Comparison of ENCODE assay signal across 17 cellular contexts in the genomic region with DNA sequence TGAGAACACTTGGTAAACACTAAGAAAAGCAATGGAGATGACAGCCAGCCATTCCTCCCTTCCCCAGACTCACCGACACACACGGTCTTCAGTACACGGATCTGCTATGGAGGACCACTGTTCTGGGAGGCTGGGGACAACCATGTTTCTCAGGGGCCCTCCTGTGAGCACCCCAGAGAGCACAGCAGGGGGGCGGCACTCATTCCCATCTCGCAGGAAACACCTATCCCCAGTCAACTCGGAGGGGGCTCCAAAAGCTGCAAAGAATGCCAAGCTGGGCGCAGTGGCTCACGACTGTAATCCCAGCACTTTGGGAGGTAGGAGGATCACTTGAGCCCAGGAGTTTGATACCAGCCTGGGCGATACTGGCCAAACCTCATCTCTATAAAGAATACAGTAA.
A peak's percentile ranks its signal among the peaks of the same experiment; 100 is the strongest.
DNase-seq lines count a peak whose midpoint lies in the region; ATAC-seq and TF ChIP-seq lines count a peak whose summit lies in the region.
"Had no signal": no experiment of that assay in that cellular context is flagged by ENCODE, and none has a peak within 500 bp of the region (broad histone marks: within the 10 kb centered on the region; RNA-seq: fewer than 3 reads in every experiment).

No MANE protein-coding gene starts in this region.

- H3K36me3 ChIP-seq in right atrium auricular region (peaks cover 74% of the 10 kb centered on the region), Panc1 (ENCODE audit: control insufficient read depth, insufficient read depth, low read length) (peaks cover 6% of the 10 kb centered on the region)

- no peaks in the 10 kb centered on the region for H3K27me3 ChIP-seq in right atrium auricular region
- H3K27me3 ChIP-seq in Panc1 (ENCODE audit: control insufficient read depth, insufficient read depth, low read length), result no peaks in the 10 kb centered on the region

- peaks cover 13% of the 10 kb centered on the region for H3K36me3 Mint-ChIP-seq in glutamatergic neuron (ENCODE audit: unreplicated experiment)
- H3K36me3 Mint-ChIP-seq in stimulated activated effector memory CD8-positive, alpha-beta T cell treated with anti-CD3 and anti-CD28 coated beads, Interleukin-12 subunit alpha, Interleukin-12 subunit beta, amount 100 ng/mL, for 72 hours, result peaks cover 53% of the 10 kb centered on the region
- H3K36me3 Mint-ChIP-seq in stimulated activated memory B cell treated with anti-CD40 and anti-IgM and Interleukin-4, amounts not matched to agents 10 μg/mL and 1 μg/mL and 100 μg/mL, for 72 hours, result no peaks in the 10 kb centered on the region

- intact Hi-C loops in Right ventricle myocardium superior (cut with DNase I) (no loop called here), Panc1 (cut with micrococcal nuclease; ENCODE audit: unreplicated experiment) (no loop called here)

- no peaks in the 10 kb centered on the region for H3K9me3 ChIP-seq in right atrium auricular region
- no peaks in the 10 kb centered on the region for H3K9me3 ChIP-seq in Panc1 (ENCODE audit: control insufficient read depth, insufficient read depth, low read depth, low read length)

- H3K27ac ChIP-seq in right atrium auricular region, result no peak overlapping the region
- H3K27ac ChIP-seq in Panc1 (ENCODE audit: low read length), result peak overlapping the region; percentile 94
- H3K27ac ChIP-seq: 22Rv1 had no signal

- H3K4me3 Mint-ChIP-seq in glutamatergic neuron (ENCODE audit: unreplicated experiment), result no peak overlapping the region
- no peak overlapping the region for H3K4me3 Mint-ChIP-seq in stimulated activated effector memory CD8-positive, alpha-beta T cell treated with anti-CD3 and anti-CD28 coated beads, Interleukin-12 subunit alpha, Interleukin-12 subunit beta, amount 100 ng/mL, for 72 hours
- no peak overlapping the region for H3K4me3 Mint-ChIP-seq in stimulated activated memory B cell treated with anti-CD40 and anti-IgM and Interleukin-4, amounts not matched to agents 10 μg/mL and 1 μg/mL and 100 μg/mL, for 72 hours
- H3K4me3 Mint-ChIP-seq: CD4-positive, alpha-beta memory T cell; H9 had no signal

- in situ Hi-C loops in Panc1 (cut with HindIII; ENCODE audit: low pct_unique_long_range_greater_than_20kb, low sequenced_read_pairs), result no loop called here

- no peak overlapping the region for H3K4me3 ChIP-seq in right atrium auricular region
- no peak overlapping the region for H3K4me3 ChIP-seq in Panc1 (ENCODE audit: low read depth in 2 of 2, low read length in 2 of 2)

- POLR2A ChIA-PET in Panc1 (lab: Charles Lee), result no interaction called here

- CTCF ChIA-PET in Panc1 (lab: Charles Lee), result interaction anchor here (1.8 kb wide), 1 partner anchor 35 kb away, joined by 3 read pairs; no protein-coding TSS in a partner anchor

- no TSS peak for BruUV-seq in Panc1 (replicated peaks; lab: Mats Ljungman, UMichigan)

- H3K4me1 ChIP-seq in right atrium auricular region, result peaks cover 0 to 32% of the 10 kb centered on the region in 2 donors
- H3K4me1 ChIP-seq in Panc1 (ENCODE audit: control insufficient read depth, insufficient read depth, low read length), result peaks cover 92% of the 10 kb centered on the region

- TF ChIP-seq CTCF in right atrium auricular region (IDR thresholded peaks at IDR 0.05), result no peak
- TF ChIP-seq CTCF in Panc1 (IDR thresholded peaks at IDR 0.05), result no peak
- no peak for TF ChIP-seq CTCF in glutamatergic neuron (IDR thresholded peaks at IDR 0.05; ENCODE audit: partially characterized antibody, unreplicated experiment)

- ATAC-seq in Right ventricle myocardium superior (ENCODE audit: poor library complexity) (no peak), Panc1 (no peak), HG02610 (IDR thresholded peaks at IDR 0.05; ENCODE audit: unreplicated experiment) (no peak)
- no peak for ATAC-seq in stimulated activated effector memory CD8-positive, alpha-beta T cell treated with anti-CD3 and anti-CD28 coated beads, Interleukin-12 subunit alpha, Interleukin-12 subunit beta, amount 100 ng/mL, for 72 hours
- ATAC-seq in stimulated activated memory B cell treated with anti-CD40 and anti-IgM and Interleukin-4, amounts not matched to agents 10 μg/mL and 1 μg/mL and 100 μg/mL, for 72 hours, result no peak

- H3K27me3 Mint-ChIP-seq in glutamatergic neuron (ENCODE audit: unreplicated experiment), result peaks cover 72% of the 10 kb centered on the region
- H3K27me3 Mint-ChIP-seq in stimulated activated memory B cell treated with anti-CD40 and anti-IgM and Interleukin-4, amounts not matched to agents 10 μg/mL and 1 μg/mL and 100 μg/mL, for 72 hours, result peaks cover 42% of the 10 kb centered on the region
- H3K27me3 Mint-ChIP-seq: CD4-positive, alpha-beta memory T cell had no signal

- peak; percentile 33 for DNase-seq in Right ventricle myocardium superior
- DNase-seq in right atrium auricular region (ENCODE audit: low spot score), result no peak
- DNase-seq in Panc1 (ENCODE audit: low read depth, low spot score), result no peak
- no peak for DNase-seq in glutamatergic neuron
- DNase-seq in stimulated activated effector memory CD8-positive, alpha-beta T cell treated with anti-CD3 and anti-CD28 coated beads, Interleukin-12 subunit alpha, Interleukin-12 subunit beta, amount 100 ng/mL, for 72 hours (ENCODE audit: low spot score in 2 of 2), result no peak
- no peak for DNase-seq in activated gamma-delta T cell treated with Interleukin-2 at 50 U/mL for 16 hours
- DNase-seq: AML-193; C1 segment of cervical spinal cord; CD4-positive, alpha-beta memory T cell; DMS153; DMS79 treated with DMSO at 0.1 percent for 48 hours; EL; GOT3; H9 had no signal

- peak overlapping the region; percentile 22 for H3K27ac Mint-ChIP-seq in glutamatergic neuron (ENCODE audit: unreplicated experiment)
- H3K27ac Mint-ChIP-seq in stimulated activated effector memory CD8-positive, alpha-beta T cell treated with anti-CD3 and anti-CD28 coated beads, Interleukin-12 subunit alpha, Interleukin-12 subunit beta, amount 100 ng/mL, for 72 hours, result peak overlapping the region; percentile 48
- no peak overlapping the region for H3K27ac Mint-ChIP-seq in stimulated activated memory B cell treated with anti-CD40 and anti-IgM and Interleukin-4, amounts not matched to agents 10 μg/mL and 1 μg/mL and 100 μg/mL, for 72 hours

- peaks cover 79% of the 10 kb centered on the region for H3K9me3 Mint-ChIP-seq in glutamatergic neuron (ENCODE audit: unreplicated experiment)
- no peaks in the 10 kb centered on the region for H3K9me3 Mint-ChIP-seq in stimulated activated effector memory CD8-positive, alpha-beta T cell treated with anti-CD3 and anti-CD28 coated beads, Interleukin-12 subunit alpha, Interleukin-12 subunit beta, amount 100 ng/mL, for 72 hours
- H3K9me3 Mint-ChIP-seq in stimulated activated memory B cell treated with anti-CD40 and anti-IgM and Interleukin-4, amounts not matched to agents 10 μg/mL and 1 μg/mL and 100 μg/mL, for 72 hours, result no peaks in the 10 kb centered on the region
- H3K9me3 Mint-ChIP-seq: CD4-positive, alpha-beta memory T cell; H9 had no signal

- H3K4me1 Mint-ChIP-seq in glutamatergic neuron (ENCODE audit: low read depth, unreplicated experiment), result peaks cover 49% of the 10 kb centered on the region
- H3K4me1 Mint-ChIP-seq in stimulated activated effector memory CD8-positive, alpha-beta T cell treated with anti-CD3 and anti-CD28 coated beads, Interleukin-12 subunit alpha, Interleukin-12 subunit beta, amount 100 ng/mL, for 72 hours, result peaks cover 35% of the 10 kb centered on the region
- peaks cover 15% of the 10 kb centered on the region for H3K4me1 Mint-ChIP-seq in stimulated activated memory B cell treated with anti-CD40 and anti-IgM and Interleukin-4, amounts not matched to agents 10 μg/mL and 1 μg/mL and 100 μg/mL, for 72 hours
